2 cellular contexts compared by ENCODE assay signal in the genomic region with DNA sequence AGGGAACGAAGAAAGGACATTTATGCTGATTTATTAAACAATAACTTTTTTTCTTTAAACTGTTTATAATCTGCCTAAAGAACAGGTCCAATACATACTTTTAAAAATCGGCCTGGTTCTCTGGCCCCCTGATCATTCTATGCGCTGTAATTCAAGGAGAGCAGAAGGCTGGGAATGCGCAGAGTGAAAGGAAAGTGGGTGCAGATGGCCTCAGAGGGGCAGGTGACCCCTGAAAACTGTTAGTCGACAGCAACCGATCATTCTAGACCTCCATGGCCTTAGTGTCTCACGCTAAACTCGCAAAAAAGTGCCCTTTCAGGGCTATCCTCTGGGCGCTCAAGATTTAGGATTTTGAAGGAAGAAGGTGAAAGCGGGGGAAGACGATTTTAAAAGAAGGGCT.
TF ChIP-seq lines count a peak whose summit lies in the region.

No MANE protein-coding gene starts in this region.

TF ChIP-seq in SK-N-SH, 30 proteins besides CTCF, POLR2A, EP300 and RAD21 (continued from another document):
- no peak for TF ChIP-seq SIN3A (IDR thresholded peaks at IDR 0.05; ENCODE audit: borderline replicate concordance, low read depth, low read length)
- TF ChIP-seq, protein P1, sequence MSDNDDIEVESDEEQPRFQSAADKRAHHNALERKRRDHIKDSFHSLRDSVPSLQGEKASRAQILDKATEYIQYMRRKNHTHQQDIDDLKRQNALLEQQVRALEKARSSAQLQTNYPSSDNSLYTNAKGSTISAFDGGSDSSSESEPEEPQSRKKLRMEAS (IDR thresholded peaks at IDR 0.05; ENCODE audit: low read depth): no peak
- no peak for TF ChIP-seq FOXJ3 (CRISPR knock-in tag; IDR thresholded peaks at IDR 0.05)
- TF ChIP-seq TCF12 (IDR thresholded peaks at IDR 0.05): no peak
- TF ChIP-seq JUND (IDR thresholded peaks at IDR 0.05): no peak

TF ChIP-seq in SK-N-SH treated with all-trans-retinoic acid at 6 μM for 48 hours, 23 proteins besides CTCF, POLR2A, EP300 and RAD21 (continued from another document):
- TF ChIP-seq, protein P2, sequence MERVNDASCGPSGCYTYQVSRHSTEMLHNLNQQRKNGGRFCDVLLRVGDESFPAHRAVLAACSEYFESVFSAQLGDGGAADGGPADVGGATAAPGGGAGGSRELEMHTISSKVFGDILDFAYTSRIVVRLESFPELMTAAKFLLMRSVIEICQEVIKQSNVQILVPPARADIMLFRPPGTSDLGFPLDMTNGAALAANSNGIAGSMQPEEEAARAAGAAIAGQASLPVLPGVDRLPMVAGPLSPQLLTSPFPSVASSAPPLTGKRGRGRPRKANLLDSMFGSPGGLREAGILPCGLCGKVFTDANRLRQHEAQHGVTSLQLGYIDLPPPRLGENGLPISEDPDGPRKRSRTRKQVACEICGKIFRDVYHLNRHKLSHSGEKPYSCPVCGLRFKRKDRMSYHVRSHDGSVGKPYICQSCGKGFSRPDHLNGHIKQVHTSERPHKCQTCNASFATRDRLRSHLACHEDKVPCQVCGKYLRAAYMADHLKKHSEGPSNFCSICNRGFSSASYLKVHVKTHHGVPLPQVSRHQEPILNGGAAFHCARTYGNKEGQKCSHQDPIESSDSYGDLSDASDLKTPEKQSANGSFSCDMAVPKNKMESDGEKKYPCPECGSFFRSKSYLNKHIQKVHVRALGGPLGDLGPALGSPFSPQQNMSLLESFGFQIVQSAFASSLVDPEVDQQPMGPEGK (CRISPR knock-in tag; IDR thresholded peaks at IDR 0.05; ENCODE audit: borderline replicate concordance): no peak
- no peak for TF ChIP-seq ESRRG (CRISPR knock-in tag; IDR thresholded peaks at IDR 0.05)
- TF ChIP-seq TCF4 (CRISPR knock-in tag; IDR thresholded peaks at IDR 0.05; ENCODE audit: borderline replicate concordance): no peak
- no peak for TF ChIP-seq PPARA (CRISPR knock-in tag; IDR thresholded peaks at IDR 0.05; ENCODE audit: borderline replicate concordance)
- TF ChIP-seq, protein P3, sequence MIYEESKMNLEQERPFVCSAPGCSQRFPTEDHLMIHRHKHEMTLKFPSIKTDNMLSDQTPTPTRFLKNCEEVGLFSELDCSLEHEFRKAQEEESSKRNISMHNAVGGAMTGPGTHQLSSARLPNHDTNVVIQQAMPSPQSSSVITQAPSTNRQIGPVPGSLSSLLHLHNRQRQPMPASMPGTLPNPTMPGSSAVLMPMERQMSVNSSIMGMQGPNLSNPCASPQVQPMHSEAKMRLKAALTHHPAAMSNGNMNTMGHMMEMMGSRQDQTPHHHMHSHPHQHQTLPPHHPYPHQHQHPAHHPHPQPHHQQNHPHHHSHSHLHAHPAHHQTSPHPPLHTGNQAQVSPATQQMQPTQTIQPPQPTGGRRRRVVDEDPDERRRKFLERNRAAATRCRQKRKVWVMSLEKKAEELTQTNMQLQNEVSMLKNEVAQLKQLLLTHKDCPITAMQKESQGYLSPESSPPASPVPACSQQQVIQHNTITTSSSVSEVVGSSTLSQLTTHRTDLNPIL (CRISPR knock-in tag; IDR thresholded peaks at IDR 0.05; ENCODE audit: low read depth): no peak
- TF ChIP-seq ISL1 (CRISPR knock-in tag; IDR thresholded peaks at IDR 0.05): no peak
- no peak for TF ChIP-seq ZNF70 (CRISPR knock-in tag; IDR thresholded peaks at IDR 0.05)
- TF ChIP-seq, protein P4, sequence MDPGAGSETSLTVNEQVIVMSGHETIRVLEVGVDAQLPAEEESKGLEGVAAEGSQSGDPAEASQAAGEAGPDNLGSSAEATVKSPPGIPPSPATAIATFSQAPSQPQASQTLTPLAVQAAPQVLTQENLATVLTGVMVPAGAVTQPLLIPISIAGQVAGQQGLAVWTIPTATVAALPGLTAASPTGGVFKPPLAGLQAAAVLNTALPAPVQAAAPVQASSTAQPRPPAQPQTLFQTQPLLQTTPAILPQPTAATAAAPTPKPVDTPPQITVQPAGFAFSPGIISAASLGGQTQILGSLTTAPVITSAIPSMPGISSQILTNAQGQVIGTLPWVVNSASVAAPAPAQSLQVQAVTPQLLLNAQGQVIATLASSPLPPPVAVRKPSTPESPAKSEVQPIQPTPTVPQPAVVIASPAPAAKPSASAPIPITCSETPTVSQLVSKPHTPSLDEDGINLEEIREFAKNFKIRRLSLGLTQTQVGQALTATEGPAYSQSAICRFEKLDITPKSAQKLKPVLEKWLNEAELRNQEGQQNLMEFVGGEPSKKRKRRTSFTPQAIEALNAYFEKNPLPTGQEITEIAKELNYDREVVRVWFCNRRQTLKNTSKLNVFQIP (CRISPR knock-in tag; IDR thresholded peaks at IDR 0.05; ENCODE audit: borderline replicate concordance, low read depth): no peak
- no peak for TF ChIP-seq RARB (CRISPR knock-in tag; IDR thresholded peaks at IDR 0.05)
- TF ChIP-seq SNAI2 (CRISPR knock-in tag; IDR thresholded peaks at IDR 0.05): no peak
- TF ChIP-seq, protein P5, sequence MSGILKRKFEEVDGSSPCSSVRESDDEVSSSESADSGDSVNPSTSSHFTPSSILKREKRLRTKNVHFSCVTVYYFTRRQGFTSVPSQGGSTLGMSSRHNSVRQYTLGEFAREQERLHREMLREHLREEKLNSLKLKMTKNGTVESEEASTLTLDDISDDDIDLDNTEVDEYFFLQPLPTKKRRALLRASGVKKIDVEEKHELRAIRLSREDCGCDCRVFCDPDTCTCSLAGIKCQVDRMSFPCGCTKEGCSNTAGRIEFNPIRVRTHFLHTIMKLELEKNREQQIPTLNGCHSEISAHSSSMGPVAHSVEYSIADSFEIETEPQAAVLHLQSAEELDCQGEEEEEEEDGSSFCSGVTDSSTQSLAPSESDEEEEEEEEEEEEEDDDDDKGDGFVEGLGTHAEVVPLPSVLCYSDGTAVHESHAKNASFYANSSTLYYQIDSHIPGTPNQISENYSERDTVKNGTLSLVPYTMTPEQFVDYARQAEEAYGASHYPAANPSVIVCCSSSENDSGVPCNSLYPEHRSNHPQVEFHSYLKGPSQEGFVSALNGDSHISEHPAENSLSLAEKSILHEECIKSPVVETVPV (CRISPR knock-in tag; IDR thresholded peaks at IDR 0.05): no peak
- no peak for TF ChIP-seq OSR1 (CRISPR knock-in tag; IDR thresholded peaks at IDR 0.05)
- no peak for TF ChIP-seq TOX (CRISPR knock-in tag; IDR thresholded peaks at IDR 0.05; ENCODE audit: borderline replicate concordance)
- no peak for TF ChIP-seq ZNF8 (CRISPR knock-in tag; IDR thresholded peaks at IDR 0.05)
